25 cellular contexts compared by ENCODE assay signal in the genomic region with DNA sequence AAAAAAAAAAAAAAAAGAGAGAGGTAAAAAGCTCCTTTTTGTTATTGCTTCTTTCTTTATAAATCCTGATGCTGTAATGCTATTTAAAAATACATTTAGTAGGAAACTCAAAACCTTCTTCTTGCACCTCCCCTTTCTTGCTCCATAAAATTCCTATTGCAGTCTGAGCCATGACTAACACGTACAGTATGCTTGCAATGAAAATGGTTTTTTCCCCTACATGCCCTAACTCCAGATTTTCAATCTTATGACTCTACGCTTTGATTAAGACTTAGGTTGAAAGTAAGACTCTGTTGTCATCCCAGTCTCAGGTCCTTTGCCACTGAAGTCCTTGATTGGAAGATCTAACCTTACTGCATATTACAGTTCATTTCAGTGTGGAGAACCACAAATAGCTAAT.
DNase-seq lines count a peak whose midpoint lies in the region; ATAC-seq and TF ChIP-seq lines count a peak whose summit lies in the region.
"Had no signal": no experiment of that assay in that cellular context is flagged by ENCODE, and none has a peak within 500 bp of the region (broad histone marks: within the 10 kb centered on the region; RNA-seq: fewer than 3 reads in every experiment).

No MANE protein-coding gene starts in this region.

- no peaks in the 10 kb centered on the region for H3K9me3 ChIP-seq in RWPE2 (ENCODE audit: severe bottlenecking)
- H3K9me3 ChIP-seq: gastroesophageal sphincter had no signal

- H3K27me3 Mint-ChIP-seq in nephron (ENCODE audit: low read depth): no peaks in the 10 kb centered on the region
- H3K27me3 Mint-ChIP-seq: activated CD4-positive, alpha-beta memory T cell treated with anti-CD3 and anti-CD28 coated beads, Interleukin-2, amount 10 ng/mL, durations not matched to agents 7 days and 5 days had no signal

- no peak overlapping the region for H3K4me3 Mint-ChIP-seq in nephron
- H3K4me3 Mint-ChIP-seq: activated CD4-positive, alpha-beta memory T cell treated with anti-CD3 and anti-CD28 coated beads, Interleukin-2, amount 10 ng/mL, durations not matched to agents 7 days and 5 days; CD8-positive, alpha-beta T cell; neural crest cell had no signal

- no peak overlapping the region for H3K4me3 ChIP-seq in RWPE2 (ENCODE audit: severe bottlenecking)
- H3K4me3 ChIP-seq: gastroesophageal sphincter, GM12878 had no signal

- H3K27ac ChIP-seq in RWPE2 (ENCODE audit: poor library complexity, severe bottlenecking): no peak overlapping the region
- H3K27ac ChIP-seq: gastroesophageal sphincter had no signal

- peaks cover 42% of the 10 kb centered on the region for H3K4me1 Mint-ChIP-seq in nephron
- H3K4me1 Mint-ChIP-seq: activated CD4-positive, alpha-beta memory T cell treated with anti-CD3 and anti-CD28 coated beads, Interleukin-2, amount 10 ng/mL, durations not matched to agents 7 days and 5 days; neural crest cell had no signal

- no peaks in the 10 kb centered on the region for H3K36me3 ChIP-seq in RWPE2 (ENCODE audit: low read depth)
- H3K36me3 ChIP-seq: gastroesophageal sphincter had no signal

- H3K4me1 ChIP-seq in RWPE2 (ENCODE audit: insufficient read depth, poor library complexity, severe bottlenecking): no peaks in the 10 kb centered on the region
- H3K4me1 ChIP-seq: gastroesophageal sphincter had no signal

- H3K27me3 ChIP-seq in RWPE2 (ENCODE audit: insufficient read depth, poor library complexity, severe bottlenecking): peaks cover 28% of the 10 kb centered on the region
- H3K27me3 ChIP-seq: gastroesophageal sphincter had no signal

- DNase-seq in EH (ENCODE audit: low read depth) (peak; percentile 14), RWPE2 (ENCODE audit: low spot score) (no peak), fibroblast of peridontal ligament (ENCODE audit: extremely low read depth) (peak; percentile 0), NCI-H128 (lab: John Stamatoyannopoulos, UW; ENCODE audit: unreplicated experiment) (no peak), hepatic stellate cell (ENCODE audit: low spot score) (no peak)
- DNase-seq: activated CD4-positive, alpha-beta memory T cell treated with anti-CD3 and anti-CD28 coated beads, Interleukin-2, amount 10 ng/mL, durations not matched to agents 7 days and 5 days; activated gamma-delta T cell treated with Interleukin-2 at 50 U/mL for 16 hours; activated T-cell treated with anti-CD3 and anti-CD28 coated beads for 4 hours; caudate nucleus; CD8-positive, alpha-beta T cell; DMS53; GF-D8; left cardiac atrium; NCI-H1092; NCI-H2081 treated with DMSO at 0.1 percent for 48 hours; SHP77; stimulated activated CD4-positive, alpha-beta T cell treated with anti-CD3 and anti-CD28 coated beads, Interleukin-1b, Interleukin-23, amount 100 ng/mL, for 48 hours; SW 1271 had no signal

- TF ChIP-seq CTCF in RWPE2 (IDR thresholded peaks at IDR 0.05; ENCODE audit: poor library complexity, severe bottlenecking) (no peak), nephron (IDR thresholded peaks at IDR 0.05; ENCODE audit: unreplicated experiment in 3 of 3) (no peak)

- ATAC-seq in RWPE2 (ENCODE audit: low read depth) (peak; percentile 72), HG02970 (IDR thresholded peaks at IDR 0.05; ENCODE audit: low FRiP score, unreplicated experiment) (no peak), HG02571 (IDR thresholded peaks at IDR 0.05; ENCODE audit: unreplicated experiment) (no peak)
- ATAC-seq: activated CD4-positive, CD25-positive, alpha-beta regulatory T cell treated with anti-CD3 and anti-CD28 coated beads, Interleukin-2, amount 50 U/mL, for 24 hours; CD8-positive, alpha-beta T cell; gastroesophageal sphincter; GM12878 had no signal

- no peaks in the 10 kb centered on the region for H3K9me3 Mint-ChIP-seq in nephron
- H3K9me3 Mint-ChIP-seq: activated CD4-positive, alpha-beta memory T cell treated with anti-CD3 and anti-CD28 coated beads, Interleukin-2, amount 10 ng/mL, durations not matched to agents 7 days and 5 days; neural crest cell had no signal

- H3K36me3 Mint-ChIP-seq in nephron (ENCODE audit: low read depth): peaks cover 7% of the 10 kb centered on the region
- H3K36me3 Mint-ChIP-seq: CD8-positive, alpha-beta T cell had no signal

- H3K27ac Mint-ChIP-seq in nephron: peak overlapping the region in 2 of 3 experiments; percentile 16 to 41
- H3K27ac Mint-ChIP-seq: activated CD4-positive, alpha-beta memory T cell treated with anti-CD3 and anti-CD28 coated beads, Interleukin-2, amount 10 ng/mL, durations not matched to agents 7 days and 5 days; CD8-positive, alpha-beta T cell had no signal

Comparison
In these comparisons a context has a peak if more than half of its experiments do, and no peak if none do; other contexts are left out.
1. DNase-seq: peak in EH (single experiment) and fibroblast of peridontal ligament (single experiment); none in RWPE2 (single experiment), NCI-H128 (single experiment) and hepatic stellate cell (single experiment).